21 cellular contexts compared by ENCODE assay signal in the genomic region with DNA sequence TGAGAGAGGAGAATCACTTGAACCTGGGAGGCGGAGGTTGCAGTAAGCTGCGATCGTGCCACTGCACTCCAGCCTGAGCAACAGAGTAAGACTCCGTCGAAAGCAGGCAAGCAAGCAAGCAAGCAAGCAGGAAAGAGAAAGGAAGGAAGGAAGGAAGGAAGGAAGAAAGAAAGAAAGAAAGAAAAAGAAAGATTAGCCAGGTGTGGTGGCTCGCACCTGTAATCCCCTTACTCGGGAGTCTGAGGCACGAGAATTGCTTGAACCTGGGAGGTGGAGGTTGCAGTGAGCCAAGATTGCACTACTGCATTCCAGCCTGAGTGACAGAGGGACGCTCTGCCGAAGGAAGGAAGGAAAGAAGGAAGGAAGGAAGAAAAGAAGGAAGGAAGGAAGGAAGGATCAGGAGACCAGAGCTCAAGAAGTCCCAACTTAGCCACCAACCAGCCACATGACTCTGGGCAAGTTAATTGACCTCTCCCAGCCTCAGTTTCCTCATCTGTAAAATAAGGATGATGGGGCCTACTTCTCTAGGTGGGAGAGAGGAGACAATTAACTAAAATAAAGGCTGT. TPM values are rescaled to one million over a fixed set of nuclear protein-coding genes. Genes with fewer than 3 reads are reported as not detected.
DNase-seq lines count a peak whose midpoint lies in the region; ATAC-seq, FAIRE-seq and TF ChIP-seq lines count a peak whose summit lies in the region.
"Had no signal": no experiment of that assay in that cellular context is flagged by ENCODE, and none has a peak within 500 bp of the region (broad histone marks: within the 10 kb centered on the region; RNA-seq: fewer than 3 reads in every experiment).

No MANE protein-coding gene starts in this region.

- no peak for TF ChIP-seq RAD21 in A549 (conservative IDR thresholded peaks at IDR 0.05 in 1 of 2, IDR thresholded peaks at IDR 0.05 in 1 of 2)

- no peak for ATAC-seq in A549
- no peak for ATAC-seq in naive thymus-derived CD8-positive, alpha-beta T cell
- no peak for ATAC-seq in activated T-helper 17 cell treated with anti-CD3 and anti-CD28 coated beads, Interleukin-2, amount 50 U/mL, for 72 hours (replicated peaks)
- ATAC-seq: CD8-positive, alpha-beta T cell had no signal

- H3K4me3 Mint-ChIP-seq in HFFc6 (no peak overlapping the region), brain (peak overlapping the region in 1 of 5 experiments; percentile 52), neural crest cell (no peak overlapping the region)
- H3K4me3 Mint-ChIP-seq in naive thymus-derived CD8-positive, alpha-beta T cell: no peak overlapping the region
- no peak overlapping the region for H3K4me3 Mint-ChIP-seq in activated T-helper 17 cell treated with anti-CD3 and anti-CD28 coated beads, Interleukin-2, amount 50 U/mL, for 72 hours
- H3K4me3 Mint-ChIP-seq: CD8-positive, alpha-beta T cell had no signal

- TF ChIP-seq EP300 in A549 (IDR thresholded peaks at IDR 0.05): no peak

- H3K4me1 ChIP-seq in A549: peaks cover 56% of the 10 kb centered on the region

- 94% methylated on average over 10 of the region's 10 CpGs for WGBS in A549 (ENCODE audit: missing lambda C conversion rate)

- H3K9me3 Mint-ChIP-seq in HFFc6 (no peaks in the 10 kb centered on the region), brain (peaks cover 0 to 9% (median 0%) of the 10 kb centered on the region in 5 experiments), neural crest cell (no peaks in the 10 kb centered on the region)
- no peaks in the 10 kb centered on the region for H3K9me3 Mint-ChIP-seq in naive thymus-derived CD8-positive, alpha-beta T cell
- H3K9me3 Mint-ChIP-seq in activated T-helper 17 cell treated with anti-CD3 and anti-CD28 coated beads, Interleukin-2, amount 50 U/mL, for 72 hours: no peaks in the 10 kb centered on the region
- H3K9me3 Mint-ChIP-seq: CD8-positive, alpha-beta T cell had no signal

- H3K27ac ChIP-seq in A549: peak overlapping the region; percentile 53 to 91

- DNase-seq in A549 (ENCODE audit: low read depth in 1 of 2, low spot score in 1 of 2) (no peak), HFFc6 (no peak), neural crest cell (ENCODE audit: low read depth, low spot score) (no peak), amniotic stem cell (lab: John Stamatoyannopoulos, UW) (no peak)
- no peak for DNase-seq in naive thymus-derived CD8-positive, alpha-beta T cell
- no peak for DNase-seq in stimulated activated CD4-positive, alpha-beta T cell treated with anti-CD3 and anti-CD28 coated beads, Interleukin-1b, Interleukin-23, amount 100 ng/mL, for 48 hours
- DNase-seq: CD8-positive, alpha-beta T cell; NCI-H1417; NCI-H187; NCI-H2107; NCI-H2227 treated with DMSO at 0.1 percent for 48 hours; NCI-H510A treated with DMSO at 0.1 percent for 48 hours; NCI-H774; RPMI8226 had no signal

- peak overlapping the region; percentile 40 for H3K4me2 ChIP-seq in A549

- CTCF ChIA-PET in A549 (lab: Yijun Ruan, JAX): interaction anchor here (1.5 to 38.3 kb wide), 8 partner anchors 9 to 223 kb away, joined by 6 to 1853 read pairs (median 14); partner anchors contain the start of genes DCAKD, KIF18B and PLCD3

- H3K36me3 Mint-ChIP-seq in HFFc6 (ENCODE audit: low read depth) (no peaks in the 10 kb centered on the region), brain (no peaks in the 10 kb centered on the region), neural crest cell (ENCODE audit: low read depth) (no peaks in the 10 kb centered on the region)
- H3K36me3 Mint-ChIP-seq in naive thymus-derived CD8-positive, alpha-beta T cell: no peaks in the 10 kb centered on the region
- no peaks in the 10 kb centered on the region for H3K36me3 Mint-ChIP-seq in activated T-helper 17 cell treated with anti-CD3 and anti-CD28 coated beads, Interleukin-2, amount 50 U/mL, for 72 hours (ENCODE audit: low read depth)
- H3K36me3 Mint-ChIP-seq: CD8-positive, alpha-beta T cell had no signal

- FAIRE-seq in A549 (lab: Jason Lieb, UNC): no peak
- FAIRE-seq: D721Med, GM12891 had no signal

- peak overlapping the region; percentile 90 for H3K27ac Mint-ChIP-seq in HFFc6
- H3K27ac Mint-ChIP-seq in brain: peak overlapping the region in 4 of 5 experiments; percentile 18 to 74 (median 44)
- peak overlapping the region; percentile 91 for H3K27ac Mint-ChIP-seq in neural crest cell (ENCODE audit: unreplicated experiment)
- peak overlapping the region in 2 of 10 donors; percentile 43 to 47 for H3K27ac Mint-ChIP-seq in naive thymus-derived CD8-positive, alpha-beta T cell
- no peak overlapping the region for H3K27ac Mint-ChIP-seq in activated T-helper 17 cell treated with anti-CD3 and anti-CD28 coated beads, Interleukin-2, amount 50 U/mL, for 72 hours
- H3K27ac Mint-ChIP-seq: CD8-positive, alpha-beta T cell had no signal

- H3K4me3 ChIP-seq in A549: no peak overlapping the region

- TF ChIP-seq CTCF in A549 (IDR thresholded peaks at IDR 0.05) (no peak), HFFc6 (IDR thresholded peaks at IDR 0.05) (no peak), brain (conservative IDR thresholded peaks at IDR 0.05) (no peak), neural crest cell (conservative IDR thresholded peaks at IDR 0.05) (no peak)

- H3K9me3 ChIP-seq in A549: no peaks in the 10 kb centered on the region

- H3K27me3 Mint-ChIP-seq in HFFc6 (ENCODE audit: insufficient read depth) (peaks cover 5% of the 10 kb centered on the region), brain (peaks cover 21% of the 10 kb centered on the region), neural crest cell (ENCODE audit: low read depth) (peaks cover 24% of the 10 kb centered on the region)
- H3K27me3 Mint-ChIP-seq in naive thymus-derived CD8-positive, alpha-beta T cell: peaks cover 15 to 66% (median 28%) of the 10 kb centered on the region in 5 donors
- peaks cover 19% of the 10 kb centered on the region for H3K27me3 Mint-ChIP-seq in activated T-helper 17 cell treated with anti-CD3 and anti-CD28 coated beads, Interleukin-2, amount 50 U/mL, for 72 hours

- TF ChIP-seq POLR2A in A549 (IDR thresholded peaks at IDR 0.05; ENCODE audit: low read length): no peak

- H3K4me1 Mint-ChIP-seq in HFFc6 (ENCODE audit: low read depth): peaks cover 52% of the 10 kb centered on the region
- H3K4me1 Mint-ChIP-seq in brain: peaks cover 46% of the 10 kb centered on the region
- peaks cover 27% of the 10 kb centered on the region for H3K4me1 Mint-ChIP-seq in neural crest cell
- peaks cover 7 to 12% (median 8%) of the 10 kb centered on the region in 4 donors for H3K4me1 Mint-ChIP-seq in naive thymus-derived CD8-positive, alpha-beta T cell
- H3K4me1 Mint-ChIP-seq in activated T-helper 17 cell treated with anti-CD3 and anti-CD28 coated beads, Interleukin-2, amount 50 U/mL, for 72 hours: peaks cover 10% of the 10 kb centered on the region

- POLR2A ChIA-PET in A549 (lab: Yijun Ruan, JAX): interaction anchor here (2.1 to 3.0 kb wide), 2 partner anchors 9 to 10 kb away, joined by 7 to 18 read pairs; partner anchors contain the start of gene EFTUD2
- POLR2A ChIA-PET in naive thymus-derived CD8-positive, alpha-beta T cell (lab: Charles Lee): no interaction called here

RNA-seq across cellular contexts. Expression of gene GFAP, which starts 6.5 kb away (rescaled TPM):
- polyA plus RNA-seq in A549 (2011; rRNA removed) (1.8 and 2.1 TPM in 2 replicates), A549 (2017; fragmentation: RNase III; extraction: RNeasy Plus Mini Kit Qiagen cat#74134 plus additional on column Dnase treatment) (1.2 to 1.5 TPM (median 1.4 TPM) in 3 replicates), brain (ENCODE audit: insufficient read depth, low read depth, low replicate concordance) (4,939 TPM)
- polyA plus RNA-seq in A549 (2012; cell fraction: cytosol; rRNA removed): 2.6 and 2.8 TPM in 2 replicates
- polyA plus RNA-seq in A549 (2012; cell fraction: nucleus; rRNA removed): 1.3 and 2.1 TPM in 2 replicates
- 0.83 and 1.6 TPM in 2 replicates for polyA minus RNA-seq in A549 (2011; rRNA and poly(A)+ RNA removed)
- not detected for total RNA-seq in HFFc6 (2021; fragmentation: NEBNext Ultra II Directional; extraction: Animal tissue kit (Norgen Biotek cat#: 25700))
- not detected in 2 replicates for total RNA-seq in neural crest cell
- not detected for total RNA-seq in naive thymus-derived CD8-positive, alpha-beta T cell
- under 1 TPM in 2 of 3 donors, not detected in 1; 0.06 to 0.24 TPM for polyA plus RNA-seq in naive thymus-derived CD8-positive, alpha-beta T cell
- total RNA-seq in activated T-helper 17 cell treated with anti-CD3 and anti-CD28 coated beads, Interleukin-2, amount 50 U/mL, for 72 hours: not detected
- total RNA-seq: A172; CD8-positive, alpha-beta T cell; H4; M059J had no signal

RNA-seq across cellular contexts. Expression of gene EFTUD2, which starts 9.6 kb away (rescaled TPM):
- polyA plus RNA-seq in A549 (2011; rRNA removed) (254 and 353 TPM in 2 replicates), A549 (2017; fragmentation: RNase III; extraction: RNeasy Plus Mini Kit Qiagen cat#74134 plus additional on column Dnase treatment) (216 to 251 TPM (median 224 TPM) in 3 replicates), brain (ENCODE audit: insufficient read depth, low read depth, low replicate concordance) (95.8 TPM)
- 147 and 178 TPM in 2 replicates for polyA plus RNA-seq in A549 (2012; cell fraction: cytosol; rRNA removed)
- 314 and 320 TPM in 2 replicates for polyA plus RNA-seq in A549 (2012; cell fraction: nucleus; rRNA removed)
- polyA minus RNA-seq in A549 (2011; rRNA and poly(A)+ RNA removed): 336 and 388 TPM in 2 replicates
- 100 to 1,000 TPM; 117 to 129 (median 122) TPM for total RNA-seq in HFFc6 (2021; fragmentation: NEBNext Ultra II Directional; extraction: Animal tissue kit (Norgen Biotek cat#: 25700))
- total RNA-seq in neural crest cell: 192 and 196 TPM in 2 replicates
- 100 to 1,000 TPM; 101 to 113 TPM for total RNA-seq in naive thymus-derived CD8-positive, alpha-beta T cell
- polyA plus RNA-seq in naive thymus-derived CD8-positive, alpha-beta T cell: 10 to 100 TPM; 57.0 to 79.0 (median 68.3) TPM
- total RNA-seq in activated T-helper 17 cell treated with anti-CD3 and anti-CD28 coated beads, Interleukin-2, amount 50 U/mL, for 72 hours: 100 to 1,000 TPM; 105 to 215 TPM

RNA-seq across cellular contexts. Expression of gene KIF18B, which starts 38.7 kb away (rescaled TPM):
- polyA plus RNA-seq in A549 (2011; rRNA removed) (19.6 and 20.5 TPM in 2 replicates), A549 (2017; fragmentation: RNase III; extraction: RNeasy Plus Mini Kit Qiagen cat#74134 plus additional on column Dnase treatment) (39.9 to 41.7 TPM (median 41.7 TPM) in 3 replicates), brain (ENCODE audit: insufficient read depth, low read depth, low replicate concordance) (10.9 TPM)
- polyA plus RNA-seq in A549 (2012; cell fraction: cytosol; rRNA removed): 53.3 and 61.3 TPM in 2 replicates
- 229 and 244 TPM in 2 replicates for polyA plus RNA-seq in A549 (2012; cell fraction: nucleus; rRNA removed)
- polyA minus RNA-seq in A549 (2011; rRNA and poly(A)+ RNA removed): 48.0 and 51.0 TPM in 2 replicates
- total RNA-seq in HFFc6 (2021; fragmentation: NEBNext Ultra II Directional; extraction: Animal tissue kit (Norgen Biotek cat#: 25700)): 10 to 100 TPM; 11.4 to 25.6 (median 24.1) TPM
- total RNA-seq in neural crest cell: 87.3 and 93.1 TPM in 2 replicates
- total RNA-seq in naive thymus-derived CD8-positive, alpha-beta T cell: not detected
- not detected for polyA plus RNA-seq in naive thymus-derived CD8-positive, alpha-beta T cell
- total RNA-seq in activated T-helper 17 cell treated with anti-CD3 and anti-CD28 coated beads, Interleukin-2, amount 50 U/mL, for 72 hours: 10 to 100 TPM; 37.7 to 51.5 TPM

RNA-seq across cellular contexts. Expression of gene C1QL1, which starts 59.3 kb away (rescaled TPM):
- polyA plus RNA-seq in A549 (2011; rRNA removed) (1.9 and 2.6 TPM in 2 replicates), A549 (2017; fragmentation: RNase III; extraction: RNeasy Plus Mini Kit Qiagen cat#74134 plus additional on column Dnase treatment) (7.4 to 9.3 TPM (median 8.5 TPM) in 3 replicates), brain (ENCODE audit: insufficient read depth, low read depth, low replicate concordance) (47.6 TPM)
- 17.3 and 27.1 TPM in 2 replicates for polyA plus RNA-seq in A549 (2012; cell fraction: cytosol; rRNA removed)
- polyA plus RNA-seq in A549 (2012; cell fraction: nucleus; rRNA removed): 11.6 and 18.6 TPM in 2 replicates
- polyA minus RNA-seq in A549 (2011; rRNA and poly(A)+ RNA removed): 2.5 TPM in 2 replicates
- total RNA-seq in HFFc6 (2021; fragmentation: NEBNext Ultra II Directional; extraction: Animal tissue kit (Norgen Biotek cat#: 25700)): under 1 TPM in 5 of 6 experiments, not detected in 1; 0.19 to 0.36 (median 0.25) TPM
- 7.1 and 7.7 TPM in 2 replicates for total RNA-seq in neural crest cell
- not detected for total RNA-seq in naive thymus-derived CD8-positive, alpha-beta T cell
- polyA plus RNA-seq in naive thymus-derived CD8-positive, alpha-beta T cell: not detected
- under 1 TPM; 0.32 to 0.34 TPM for total RNA-seq in activated T-helper 17 cell treated with anti-CD3 and anti-CD28 coated beads, Interleukin-2, amount 50 U/mL, for 72 hours
- total RNA-seq: CD8-positive, alpha-beta T cell had no signal

Comparison
In these comparisons a context has a peak if more than half of its experiments do, and no peak if none do; other contexts are left out.
1. RNA of gene KIF18B, which starts 38.7 kb away (total RNA-seq): 87.3 to 93.1 TPM in neural crest cell, 37.7 to 51.5 TPM in activated T-helper 17 cell treated with anti-CD3 and anti-CD28 coated beads, Interleukin-2, amount 50 U/mL, for 72 hours and 11.4 to 25.6 TPM in HFFc6; not detected in naive thymus-derived CD8-positive, alpha-beta T cell; every median in the first group is over 10 times any median in the second.